ENCODE assay signal across 32 cellular contexts in genomic region chr7:151869968-151870918, GRCh38. TPM values are rescaled to one million over a fixed set of nuclear protein-coding genes. Genes with fewer than 3 reads are reported as not detected.
DNase-seq lines count a peak whose midpoint lies in the region; ATAC-seq and TF ChIP-seq lines count a peak whose summit lies in the region.
"Had no signal": no experiment of that assay in that cellular context is flagged by ENCODE, and none has a peak within 500 bp of the region (broad histone marks: within the 10 kb centered on the region; RNA-seq: fewer than 3 reads in every experiment).

No MANE protein-coding gene starts in this region.

- H3K27me3 ChIP-seq in heart left ventricle, result no peaks in the 10 kb centered on the region
- H3K27me3 ChIP-seq in right cardiac atrium (ENCODE audit: control insufficient read depth, insufficient read depth), result no peaks in the 10 kb centered on the region
- no peaks in the 10 kb centered on the region for H3K27me3 ChIP-seq in right lobe of liver
- H3K27me3 ChIP-seq: cardiac muscle cell, sigmoid colon had no signal

- H3K36me3 Mint-ChIP-seq in endothelial cell (ENCODE audit: low read depth, unreplicated experiment), result no peaks in the 10 kb centered on the region
- H3K36me3 Mint-ChIP-seq: activated naive CD4-positive, alpha-beta T cell treated with anti-CD3 and anti-CD28 coated beads, Interleukin-2, amount 50 U/mL, for 72 hours had no signal

- intact Hi-C loops in heart left ventricle (cut with DNase I) (loop anchor here in 2 of 10 donors (5.0 to 10.0 kb wide), 2 partner anchors 85 to 88 kb away; no protein-coding TSS in a partner anchor), right cardiac atrium (cut with DNase I) (loop anchor here in 2 of 4 donors (10.0 kb wide), 2 partner anchors 75 to 85 kb away; no protein-coding TSS in a partner anchor), right lobe of liver (cut with DNase I) (no loop called here)

- H3K27ac ChIP-seq in heart left ventricle (peak overlapping the region in 9 of 12 donors; percentile 27 to 95 (median 85)), right cardiac atrium (ENCODE audit: low read length) (no peak overlapping the region), cingulate gyrus (ENCODE audit: low read depth, low read length) (peak overlapping the region; percentile 81), right lobe of liver (peak overlapping the region; percentile 54 to 94 (median 91)), temporal lobe (ENCODE audit: low read depth, low read length) (peak overlapping the region; percentile 63)
- H3K27ac ChIP-seq: cardiac muscle cell, WERI-Rb-1 had no signal

- H3K36me3 ChIP-seq in heart left ventricle, result no peaks in the 10 kb centered on the region
- no peaks in the 10 kb centered on the region for H3K36me3 ChIP-seq in right lobe of liver
- H3K36me3 ChIP-seq: cardiac muscle cell, HAP-1, sigmoid colon, WERI-Rb-1 had no signal

- TF ChIP-seq POLR2A in heart left ventricle (IDR thresholded peaks at IDR 0.05) (no peak), right lobe of liver (IDR thresholded peaks at IDR 0.05) (peak; percentile 59)

- no peak overlapping the region for H3K4me3 Mint-ChIP-seq in endothelial cell (ENCODE audit: unreplicated experiment)
- H3K4me3 Mint-ChIP-seq: neural crest cell had no signal

- H3K4me3 ChIP-seq in heart left ventricle, result no peak overlapping the region
- H3K4me3 ChIP-seq in right cardiac atrium (ENCODE audit: low read length), result no peak overlapping the region
- peak overlapping the region in 2 of 3 donors; percentile 43 to 47 for H3K4me3 ChIP-seq in right lobe of liver
- H3K4me3 ChIP-seq: cardiac muscle cell, HAP-1, sigmoid colon had no signal

- H3K9me3 Mint-ChIP-seq in endothelial cell (ENCODE audit: unreplicated experiment), result no peaks in the 10 kb centered on the region
- H3K9me3 Mint-ChIP-seq: activated naive CD4-positive, alpha-beta T cell treated with anti-CD3 and anti-CD28 coated beads, Interleukin-2, amount 50 U/mL, for 72 hours; neural crest cell had no signal

- no peaks in the 10 kb centered on the region for H3K4me1 Mint-ChIP-seq in endothelial cell (ENCODE audit: unreplicated experiment)

- TF ChIP-seq CTCF in heart left ventricle (IDR thresholded peaks at IDR 0.05) (no peak), right lobe of liver (IDR thresholded peaks at IDR 0.05) (no peak), endothelial cell (IDR thresholded peaks at IDR 0.05; ENCODE audit: unreplicated experiment) (no peak)

- H3K27ac Mint-ChIP-seq in endothelial cell (ENCODE audit: unreplicated experiment), result no peak overlapping the region
- H3K27ac Mint-ChIP-seq: CD14-positive monocyte had no signal

- H3K9me3 ChIP-seq in heart left ventricle (no peaks in the 10 kb centered on the region), right cardiac atrium (ENCODE audit: control insufficient read depth, low read length) (no peaks in the 10 kb centered on the region), right lobe of liver (no peaks in the 10 kb centered on the region)
- H3K9me3 ChIP-seq: Caco-2, HAP-1, sigmoid colon had no signal

- ATAC-seq in heart left ventricle, result no peak
- ATAC-seq in right cardiac atrium, result no peak
- ATAC-seq in right lobe of liver, result peak; percentile 35 to 66 (median 51)
- ATAC-seq: activated naive CD4-positive, alpha-beta T cell treated with anti-CD3 and anti-CD28 coated beads, Interleukin-2, amount 50 U/mL, for 72 hours; Panc1 had no signal

- 77 to 85% (median 81%) methylated on average over 12 to 24 of the region's 24 CpGs for WGBS in heart left ventricle, 4 donors
- 82% methylated on average over 24 of the region's 24 CpGs for WGBS in right cardiac atrium
- WGBS in right lobe of liver (ENCODE audit: insufficient coverage, low coverage, low lambda C conversion rate, missing lambda C conversion rate), result 35% methylated on average over 3 of the region's 24 CpGs

- H3K27me3 Mint-ChIP-seq in endothelial cell (ENCODE audit: unreplicated experiment), result peaks cover 18% of the 10 kb centered on the region

- DNase-seq in heart left ventricle, result peak in 1 of 5 donors; percentile 23
- no peak for DNase-seq in right cardiac atrium
- DNase-seq in right lobe of liver, result peak; percentile 64 to 91 (median 90)
- no peak for DNase-seq in amniotic stem cell (lab: John Stamatoyannopoulos, UW)
- no peak for DNase-seq in endothelial cell (ENCODE audit: low spot score)
- DNase-seq in NCI-H69 (lab: John Stamatoyannopoulos, UW), result no peak
- DNase-seq: 8988T; activated CD4-positive, alpha-beta T cell treated with anti-CD3 and anti-CD28 coated beads for 4 hours; activated effector memory CD4-positive, alpha-beta T cell treated with Interleukin-2 at 50 U/mL for 16 hours; anterior cingulate cortex; Caco-2; dermis blood vessel endothelial cell; foreskin melanocyte; Kasumi-1; mesenchymal stem cell; NCI-H1436; NCI-H2081 treated with DMSO at 0.1 percent for 48 hours; NCI-H446; NCI-H774; SIG-M5; sigmoid colon; stimulated activated CD4-positive, alpha-beta T cell treated with anti-CD3 and anti-CD28 coated beads, Interleukin-4, amount 100 ng/mL, for 24 hours; T-helper 9 cell; WERI-Rb-1 had no signal

- H3K4me1 ChIP-seq in heart left ventricle, result peaks cover 0 to 58% (median 30%) of the 10 kb centered on the region in 12 donors
- H3K4me1 ChIP-seq in right cardiac atrium (ENCODE audit: control insufficient read depth, insufficient read depth, low read length), result peaks cover 8% of the 10 kb centered on the region
- H3K4me1 ChIP-seq in right lobe of liver, result peaks cover 0 to 84% (median 37%) of the 10 kb centered on the region in 4 donors
- H3K4me1 ChIP-seq: HAP-1 had no signal

RNA-seq across cellular contexts. Expression of gene PRKAG2, which starts 6.7 kb away (rescaled TPM):
- total RNA-seq in heart left ventricle (100 to 1,000 TPM in 7 of 9 donors, 10 to 100 TPM in 2; 50.2 to 179 (median 108) TPM), right cardiac atrium (100 to 1,000 TPM; 167 to 298 (median 211) TPM), right lobe of liver (10 to 100 TPM; 20.6 to 63.6 (median 29.5) TPM), temporal lobe (24.8 TPM), endothelial cell (ENCODE audit: unreplicated experiment) (16.0 TPM)
- polyA plus RNA-seq in heart left ventricle (100 to 1,000 TPM in 1 of 2 donors, 10 to 100 TPM in 1; 61.3 to 119 TPM), right cardiac atrium (162 TPM)

Comparison
In these comparisons a context has a peak if more than half of its experiments do, and no peak if none do; other contexts are left out.
1. ATAC-seq: peak in right lobe of liver (4 of 4); none in heart left ventricle (0 of 4) and right cardiac atrium (0 of 2).
2. DNase-seq: peak in right lobe of liver (3 of 3); none in right cardiac atrium (0 of 3), amniotic stem cell (single experiment), endothelial cell (single experiment) and NCI-H69 (single experiment).
3. H3K4me3 ChIP-seq: peak in right lobe of liver (2 of 3); none in heart left ventricle (0 of 12) and right cardiac atrium (single experiment).